Comparison of ENCODE assay signal across 8 cellular contexts in genomic region chr3:141686477-141687280, GRCh38. TPM values are rescaled to one million over a fixed set of nuclear protein-coding genes. Genes with fewer than 3 reads are reported as not detected.
DNase-seq lines count a peak whose midpoint lies in the region; ATAC-seq and TF ChIP-seq lines count a peak whose summit lies in the region.

No MANE protein-coding gene starts in this region.

- H4K20me1 ChIP-seq in hepatocyte (ENCODE audit: insufficient read depth, poor library complexity, severe bottlenecking), result no peaks in the 10 kb centered on the region

- peak overlapping the region; percentile 60 to 87 (median 78) for H3K27ac ChIP-seq in spleen
- no peak overlapping the region for H3K27ac ChIP-seq in hepatocyte

- H3K27ac Mint-ChIP-seq in immature natural killer cell, result peak overlapping the region; percentile 58 to 91 (median 82)

- ATAC-seq in HG03520 (IDR thresholded peaks at IDR 0.05; ENCODE audit: unreplicated experiment), result no peak

- TF ChIP-seq CTCF in spleen (IDR thresholded peaks at IDR 0.05 in 8 of 11, conservative IDR thresholded peaks at IDR 0.05 in 3 of 11) (no peak), hepatocyte (IDR thresholded peaks at IDR 0.05; ENCODE audit: poor library complexity) (no peak)

- WGBS in spleen, 5 donors, result 26 to 67% (median 53%) methylated on average over 8 of the region's 8 CpGs
- 87% methylated on average over 8 of the region's 8 CpGs for WGBS in hepatocyte (ENCODE audit: low lambda C conversion rate, missing lambda C conversion rate)

- peaks cover 14 to 20% of the 10 kb centered on the region in 2 donors for H3K4me1 Mint-ChIP-seq in immature natural killer cell

- H3K4me3 ChIP-seq in spleen, result peak overlapping the region in 5 of 8 donors; percentile 1 to 57 (median 18)
- H3K4me3 ChIP-seq in hepatocyte, result no peak overlapping the region

- H2AFZ ChIP-seq in hepatocyte, result no peak overlapping the region

- H3K27me3 ChIP-seq in spleen (replicated peaks in 1 of 7), result no peaks in the 10 kb centered on the region
- no peaks in the 10 kb centered on the region for H3K27me3 ChIP-seq in hepatocyte

- peaks cover 0 to 3% (median 0%) of the 10 kb centered on the region in 3 donors for H3K27me3 Mint-ChIP-seq in immature natural killer cell (ENCODE audit: low read depth in 3 of 3)

- no peak for TF ChIP-seq POLR2A in spleen (IDR thresholded peaks at IDR 0.05)

- H3K4me3 Mint-ChIP-seq in immature natural killer cell, result peak overlapping the region; percentile 69 to 89 (median 87)

- H3K9me2 ChIP-seq in hepatocyte (replicated peaks; ENCODE audit: insufficient read depth), result no peaks in the 10 kb centered on the region

- DNase-seq in DMS153 (lab: John Stamatoyannopoulos, UW) (peak; percentile 81), NCI-H2029 treated with DMSO at 0.1 percent for 48 hours (lab: John Stamatoyannopoulos, UW) (peak; percentile 70), anterior cingulate cortex (lab: John Stamatoyannopoulos, UW) (peak in 54 of 58 donors; percentile 4 to 88 (median 57)), immature natural killer cell (peak; percentile 18 to 19 (median 18)), spleen (peak; percentile 78), hepatocyte (ENCODE audit: low spot score) (no peak)
- no peak for DNase-seq in stimulated activated CD4-positive, alpha-beta T cell treated with anti-CD3 and anti-CD28 coated beads, Interleukin-2, amount 100 ng/mL, for 48 hours

- H3K4me1 ChIP-seq in spleen, result peaks cover 1 to 52% (median 30%) of the 10 kb centered on the region in 6 donors
- no peaks in the 10 kb centered on the region for H3K4me1 ChIP-seq in hepatocyte (ENCODE audit: insufficient read depth)

- H3K9me3 Mint-ChIP-seq in immature natural killer cell, result no peaks in the 10 kb centered on the region

- H3K79me2 ChIP-seq in hepatocyte, result no peaks in the 10 kb centered on the region

- no peaks in the 10 kb centered on the region for H3K36me3 ChIP-seq in spleen
- no peaks in the 10 kb centered on the region for H3K36me3 ChIP-seq in hepatocyte (replicated peaks; ENCODE audit: insufficient read depth, low read depth)

- no peaks in the 10 kb centered on the region for H3K36me3 Mint-ChIP-seq in immature natural killer cell

- no peaks in the 10 kb centered on the region for H3K9me3 ChIP-seq in spleen
- no peaks in the 10 kb centered on the region for H3K9me3 ChIP-seq in hepatocyte (ENCODE audit: low read depth)

- intact Hi-C loops in spleen (cut with DNase I; ENCODE audit: low total_unique reads), result no loop called here

- no peak overlapping the region for H3K4me2 ChIP-seq in hepatocyte

RNA-seq across cellular contexts. Expression of gene RNF7, which starts 51.4 kb away (rescaled TPM):
- polyA plus RNA-seq in immature natural killer cell, result 100 to 1,000 TPM; 137 to 168 (median 160) TPM
- total RNA-seq in spleen, result 10 to 100 TPM; 42.5 to 66.1 (median 55.9) TPM
- polyA plus RNA-seq in spleen, result 100 to 1,000 TPM in 2 of 3 donors, 10 to 100 TPM in 1; 93.9 to 117 (median 104) TPM
- total RNA-seq in hepatocyte, result 176 and 188 TPM in 2 replicates
- 212 and 222 TPM in 2 replicates for polyA plus RNA-seq in hepatocyte

Comparison
In these comparisons a context has a peak if more than half of its experiments do, and no peak if none do; other contexts are left out.
1. DNase-seq: peak in DMS153 (single experiment), NCI-H2029 treated with DMSO at 0.1 percent for 48 hours (single experiment), anterior cingulate cortex (54 of 58), immature natural killer cell (3 of 3) and spleen (single experiment); none in hepatocyte (single experiment) and stimulated activated CD4-positive, alpha-beta T cell treated with anti-CD3 and anti-CD28 coated beads, Interleukin-2, amount 100 ng/mL, for 48 hours (0 of 2).